In genomic region chr18:9133225-9133624, GRCh38 we compare ENCODE assay signal across 11 cellular contexts. TPM values are rescaled to one million over a fixed set of nuclear protein-coding genes. Genes with fewer than 3 reads are reported as not detected.
DNase-seq lines count a peak whose midpoint lies in the region; ATAC-seq and TF ChIP-seq lines count a peak whose summit lies in the region.
"Had no signal": no experiment of that assay in that cellular context is flagged by ENCODE, and none has a peak within 500 bp of the region (broad histone marks: within the 10 kb centered on the region; RNA-seq: fewer than 3 reads in every experiment).

No MANE protein-coding gene starts in this region.

- H3K4me2 ChIP-seq in KMS-11 = peak overlapping the region; percentile 91

- no peak overlapping the region for H3K4me3 Mint-ChIP-seq in Caco-2 (ENCODE audit: unreplicated experiment)
- H3K4me3 Mint-ChIP-seq in brain = peak overlapping the region in 4 of 5 experiments; percentile 5 to 66 (median 28)
- peak overlapping the region; percentile 26 to 43 (median 38) for H3K4me3 Mint-ChIP-seq in nephron

- H3K27ac Mint-ChIP-seq in Caco-2 (ENCODE audit: unreplicated experiment) = peak overlapping the region; percentile 3
- H3K27ac Mint-ChIP-seq in brain = peak overlapping the region in 3 of 5 experiments; percentile 46 to 98 (median 81)
- peak overlapping the region; percentile 18 to 64 (median 23) for H3K27ac Mint-ChIP-seq in nephron

- TF ChIP-seq CTCF in Caco-2 (IDR thresholded peaks at IDR 0.05; ENCODE audit: insufficient read depth in 1 of 2, low read depth in 1 of 2, low read length in 1 of 2, severe bottlenecking in 1 of 2, unreplicated experiment in 1 of 2) (no peak), KMS-11 (conservative IDR thresholded peaks at IDR 0.05; ENCODE audit: low read depth, low read length) (no peak), brain (conservative IDR thresholded peaks at IDR 0.05) (no peak), nephron (IDR thresholded peaks at IDR 0.05; ENCODE audit: unreplicated experiment in 3 of 3) (no peak), heart right ventricle (IDR thresholded peaks at IDR 0.05) (no peak)

- POLR2A ChIA-PET in Caco-2 (lab: Charles Lee) = no interaction called here

- no peaks in the 10 kb centered on the region for H3K27me3 Mint-ChIP-seq in Caco-2 (ENCODE audit: insufficient read depth, unreplicated experiment)
- peaks cover 6% of the 10 kb centered on the region for H3K27me3 Mint-ChIP-seq in brain
- H3K27me3 Mint-ChIP-seq in nephron (ENCODE audit: low read depth) = no peaks in the 10 kb centered on the region

- no peaks in the 10 kb centered on the region; the same call in 1 of the 2 replicates for H4K20me1 ChIP-seq in KMS-11 (ENCODE audit: insufficient read depth)

- H3K9me3 Mint-ChIP-seq in Caco-2 (ENCODE audit: unreplicated experiment) (no peaks in the 10 kb centered on the region), brain (no peaks in the 10 kb centered on the region), nephron (no peaks in the 10 kb centered on the region)

- H3K9me3 ChIP-seq in Caco-2 (no peaks in the 10 kb centered on the region), heart right ventricle (no peaks in the 10 kb centered on the region)
- H3K9me3 ChIP-seq: thoracic aorta had no signal

- CTCF ChIA-PET in Caco-2 (lab: Charles Lee) = interaction anchor here (1.0 kb wide), 1 partner anchor 23 kb away, joined by 3 read pairs; no protein-coding TSS in a partner anchor

- H3K4me1 Mint-ChIP-seq in Caco-2 (ENCODE audit: low read depth, unreplicated experiment) (peaks cover 20% of the 10 kb centered on the region), brain (peaks cover 45% of the 10 kb centered on the region), nephron (peaks cover 15% of the 10 kb centered on the region)

- intact Hi-C loops in Caco-2 (cut with micrococcal nuclease; ENCODE audit: unreplicated experiment) = loop anchor here (10.0 kb wide), 2 partner anchors 202 to 382 kb away; partner anchors contain the start of gene TWSG1
- intact Hi-C loops in heart right ventricle (cut with DNase I) = no loop called here

- H3K79me2 ChIP-seq in KMS-11 (ENCODE audit: insufficient read depth, low read depth) = peaks cover 80% of the 10 kb centered on the region

- peaks cover 10% of the 10 kb centered on the region for H3K4me1 ChIP-seq in Caco-2
- H3K4me1 ChIP-seq in KMS-11 (ENCODE audit: low read depth, poor library complexity, severe bottlenecking) = peaks cover 66% of the 10 kb centered on the region
- H3K4me1 ChIP-seq in heart right ventricle = peaks cover 0 to 36% (median 17%) of the 10 kb centered on the region in 9 donors

- no peak overlapping the region; the same call in 1 of the 2 replicates for H3K9ac ChIP-seq in KMS-11

- H3K27me3 ChIP-seq in Caco-2 (replicated peaks; ENCODE audit: control insufficient read depth, insufficient read depth, low read length) = no peaks in the 10 kb centered on the region
- H3K27me3 ChIP-seq in KMS-11 (ENCODE audit: insufficient read depth, low read depth) = no peaks in the 10 kb centered on the region
- no peaks in the 10 kb centered on the region for H3K27me3 ChIP-seq in heart right ventricle

- DNase-seq in Caco-2 (peak; percentile 60 to 64), NCI-H1694 (lab: John Stamatoyannopoulos, UW) (no peak), heart right ventricle (no peak), DMS 273 treated with DMSO at 0.1 percent for 48 hours (lab: John Stamatoyannopoulos, UW) (no peak)
- DNase-seq: activated CD4-positive, alpha-beta T cell treated with anti-CD3 and anti-CD28 coated beads for 48 hours; NCI-H187; small intestine had no signal

- H3K4me3 ChIP-seq in Caco-2 (ENCODE audit: low read depth, low read length) (no peak overlapping the region), KMS-11 (IDR thresholded peaks at IDR 0.05; ENCODE audit: insufficient read depth, low read depth, low read length) (no peak overlapping the region), heart right ventricle (no peak overlapping the region)
- H3K4me3 ChIP-seq: thoracic aorta had no signal

- BruUV-seq in Caco-2 (replicated peaks; lab: Mats Ljungman, UMichigan) = no TSS peak

- H3K27ac ChIP-seq in KMS-11 = peak overlapping the region; percentile 80
- H3K27ac ChIP-seq in heart right ventricle = no peak overlapping the region
- H3K27ac ChIP-seq: thoracic aorta had no signal

- no peak overlapping the region for H2AFZ ChIP-seq in KMS-11 (ENCODE audit: low read depth)

- peaks cover 1% of the 10 kb centered on the region; the same call in 1 of the 2 replicates for H3K36me3 ChIP-seq in Caco-2 (ENCODE audit: control insufficient read depth, insufficient read depth, low read length)
- H3K36me3 ChIP-seq in KMS-11 (ENCODE audit: insufficient read depth) = peaks cover 17% of the 10 kb centered on the region
- peaks cover 0 to 72% (median 23%) of the 10 kb centered on the region in 9 donors for H3K36me3 ChIP-seq in heart right ventricle

- WGBS in heart right ventricle, 2 donors = 95 to 96% methylated on average over 2 of the region's 2 CpGs

- H3K36me3 Mint-ChIP-seq in Caco-2 (ENCODE audit: insufficient read depth, unreplicated experiment) = peaks cover 67% of the 10 kb centered on the region
- H3K36me3 Mint-ChIP-seq in brain = peaks cover 52% of the 10 kb centered on the region
- H3K36me3 Mint-ChIP-seq in nephron (ENCODE audit: low read depth) = peaks cover 51% of the 10 kb centered on the region

- ATAC-seq in heart right ventricle = no peak

RNA-seq across cellular contexts. Expression of gene ANKRD12, which starts 3.4 kb away (rescaled TPM):
- total RNA-seq in Caco-2 (2022) (33.2 and 36.5 TPM in 2 replicates), heart right ventricle (10 to 100 TPM; 34.5 to 70.2 (median 55.5) TPM)
- polyA plus RNA-seq in brain (ENCODE audit: insufficient read depth, low read depth, low replicate concordance) (1.3 TPM), heart right ventricle (10 to 100 TPM in 1 of 2 donors, 1 to 10 TPM in 1; 3.1 to 69.9 TPM)

RNA-seq across cellular contexts. Expression of gene NDUFV2, which starts 30.7 kb away (rescaled TPM):
- total RNA-seq in Caco-2 (2022) (211 and 220 TPM in 2 replicates), heart right ventricle (100 to 1,000 TPM; 362 to 529 (median 480) TPM)
- polyA plus RNA-seq in brain (ENCODE audit: insufficient read depth, low read depth, low replicate concordance) (119 TPM), heart right ventricle (1,000 to 10,000 TPM in 1 of 2 donors, 100 to 1,000 TPM in 1; 486 to 1,061 TPM)

Comparison
In these comparisons a context has a peak if more than half of its experiments do, and no peak if none do; other contexts are left out.
1. DNase-seq: peak in Caco-2 (2 of 2); none in NCI-H1694 (single experiment), heart right ventricle (0 of 2) and DMS 273 treated with DMSO at 0.1 percent for 48 hours (single experiment).
2. H3K27ac Mint-ChIP-seq: peak in every context shown above with its lines; median percentile 81 in brain; 23 in nephron; 3 in Caco-2.